Comparison of ENCODE assay signal across 18 cellular contexts in genomic region chr3:22297436-22297835, GRCh38.
"Had no signal": no experiment of that assay in that cellular context is flagged by ENCODE, and none has a peak within 500 bp of the region (broad histone marks: within the 10 kb centered on the region; RNA-seq: fewer than 3 reads in every experiment).

No MANE protein-coding gene starts in this region.

- H3K9ac ChIP-seq: SK-N-SH had no signal

- H3K9me3 ChIP-seq: SK-N-SH had no signal

- DNase-seq: IMR-90; Karpas-422; KG1; MM.1S; NCI-H1092 treated with DMSO at 0.1 percent for 48 hours; NCI-H1436; NCI-H187; NCI-H2029; NCI-H2171 treated with DMSO at 0.1 percent for 48 hours; NCI-H69; NCI-H774; NK-92 treated with Interleukin-12 subunit alpha and Interleukin-12 subunit beta, amount 100 ng/mL, for 24 hours; OCI-M1; SHP77; SK-N-SH; SW 1271 had no signal

- H3K4me2 ChIP-seq: SK-N-SH had no signal

- H3K27ac ChIP-seq: RWPE1 had no signal

- ATAC-seq: HepG2 had no signal
